Comparison of ENCODE assay signal across 10 cellular contexts in genomic region chr1:168623003-168623828, GRCh38. TPM values are rescaled to one million over a fixed set of nuclear protein-coding genes. Genes with fewer than 3 reads are reported as not detected.
DNase-seq lines count a peak whose midpoint lies in the region; ATAC-seq, FAIRE-seq and TF ChIP-seq lines count a peak whose summit lies in the region.
"Had no signal": no experiment of that assay in that cellular context is flagged by ENCODE, and none has a peak within 500 bp of the region (broad histone marks: within the 10 kb centered on the region; RNA-seq: fewer than 3 reads in every experiment).

No MANE protein-coding gene starts in this region.

- no peaks in the 10 kb centered on the region for H3K9me1 ChIP-seq in IMR-90 (ENCODE audit: insufficient read depth, low read length)

- no peak for ATAC-seq in IMR-90 (ENCODE audit: low read depth)

- H4K5ac ChIP-seq in IMR-90 (ENCODE audit: low read depth, low read length): no peak overlapping the region

- BruUV-seq in A673 (replicated peaks; lab: Mats Ljungman, UMichigan) (no TSS peak), IMR-90 (replicated peaks; lab: Mats Ljungman, UMichigan) (no TSS peak)

- 80% methylated on average over 1 of the region's 8 CpGs; no CpG with 5 or more reads in 1 of the 2 experiments for WGBS in IMR-90 (ENCODE audit: extremely low coverage in 2 of 2, insufficient read length in 1 of 2), 2 experiments

- no peak overlapping the region for H3K9ac ChIP-seq in IMR-90 (ENCODE audit: low read depth, low read length)
- H3K9ac ChIP-seq in adipocyte (ENCODE audit: low read length): no peak overlapping the region

- no peak overlapping the region for H3K18ac ChIP-seq in IMR-90 (ENCODE audit: low read depth, low read length)

- H3K14ac ChIP-seq in IMR-90 (replicated peaks; ENCODE audit: low read depth, low read length): no peak overlapping the region

- no peak overlapping the region for H3K27ac ChIP-seq in A673 (ENCODE audit: low read depth, low read length, poor library complexity, severe bottlenecking)
- H3K27ac ChIP-seq in IMR-90 (ENCODE audit: insufficient read depth, low read length): no peak overlapping the region
- H3K27ac ChIP-seq: C4-2B had no signal

- dilution Hi-C loops in IMR-90 (cut with HindIII; ENCODE audit: low sequenced_read_pairs, unreplicated experiment): no loop called here

- no peak overlapping the region for H2AK9ac ChIP-seq in IMR-90 (replicated peaks; ENCODE audit: low read depth, low read length, poor library complexity)

- H2AK5ac ChIP-seq in IMR-90 (ENCODE audit: low read depth, low read length): no peak overlapping the region

- no peak overlapping the region for H3K56ac ChIP-seq in IMR-90 (ENCODE audit: extremely low read depth, insufficient read depth, low read length)

- TF ChIP-seq CTCF in A673 (conservative IDR thresholded peaks at IDR 0.05; ENCODE audit: low read depth, low read length): no peak
- no peak for TF ChIP-seq CTCF in IMR-90 (conservative IDR thresholded peaks at IDR 0.05; ENCODE audit: low read depth, low read length)

- no peak overlapping the region for H4K8ac ChIP-seq in IMR-90 (ENCODE audit: low read depth in 2 of 2, low read length in 2 of 2)

- DNase-seq in A673 (ENCODE audit: low spot score) (peak; percentile 22), IMR-90 (peak; percentile 30), adipocyte (ENCODE audit: low read depth) (peak; percentile 68), iris pigment epithelial cell (ENCODE audit: low read depth) (peak; percentile 87), hippocampal formation (lab: John Stamatoyannopoulos, UW) (no peak), NCI-H345 treated with DMSO at 0.1 percent for 48 hours (lab: John Stamatoyannopoulos, UW; ENCODE audit: unreplicated experiment) (no peak), ecto neural progenitor cell (ENCODE audit: low spot score) (no peak), GM19239 (ENCODE audit: insufficient read length, low spot score) (no peak)

- H3K36me3 ChIP-seq in A673 (ENCODE audit: insufficient read depth, low read length, poor library complexity, severe bottlenecking) (no peaks in the 10 kb centered on the region), IMR-90 (ENCODE audit: control insufficient read depth, insufficient read depth, low read length) (no peaks in the 10 kb centered on the region), adipocyte (ENCODE audit: control insufficient read depth, insufficient read depth, low read length, severe bottlenecking) (no peaks in the 10 kb centered on the region)

- no peak overlapping the region for H3K4me2 ChIP-seq in IMR-90 (ENCODE audit: low read depth, low read length)

- no peak overlapping the region for H3K4ac ChIP-seq in IMR-90 (ENCODE audit: low read depth, low read length)

- H2BK20ac ChIP-seq in IMR-90 (ENCODE audit: low read depth, low read length): no peak overlapping the region

- no peak for TF ChIP-seq POLR2A in IMR-90 (IDR thresholded peaks at IDR 0.05; ENCODE audit: low read depth, low read length)

- H3K27me3 ChIP-seq in A673 (replicated peaks; ENCODE audit: insufficient read depth, low read depth, low read length, poor library complexity) (no peaks in the 10 kb centered on the region), IMR-90 (ENCODE audit: control insufficient read depth, insufficient read depth, low read length) (no peaks in the 10 kb centered on the region), adipocyte (replicated peaks; ENCODE audit: control insufficient read depth, insufficient read depth, low read length) (no peaks in the 10 kb centered on the region)

- no peaks in the 10 kb centered on the region for H3K4me1 ChIP-seq in A673 (ENCODE audit: insufficient read depth, low read length, poor library complexity, severe bottlenecking)
- H3K4me1 ChIP-seq in IMR-90 (ENCODE audit: control insufficient read depth, insufficient read depth, low read length): no peaks in the 10 kb centered on the region
- peaks cover 43% of the 10 kb centered on the region for H3K4me1 ChIP-seq in adipocyte (ENCODE audit: control insufficient read depth, insufficient read depth, low read length)

- H3K9me3 ChIP-seq in A673 (ENCODE audit: low read depth, low read length, poor library complexity, severe bottlenecking): no peaks in the 10 kb centered on the region
- H3K9me3 ChIP-seq in IMR-90 (ENCODE audit: control insufficient read depth, insufficient read depth, low read length): no peaks in the 10 kb centered on the region
- H3K9me3 ChIP-seq in adipocyte (ENCODE audit: control insufficient read depth, low read length): no peaks in the 10 kb centered on the region

- H3K79me1 ChIP-seq in IMR-90 (ENCODE audit: low read depth in 1 of 2, low read length in 2 of 2): no peaks in the 10 kb centered on the region

- no peak for FAIRE-seq in GM19239 (lab: Jason Lieb, UNC)

- H2AFZ ChIP-seq in IMR-90 (replicated peaks; ENCODE audit: low read length, poor library complexity): no peak overlapping the region

- H2BK5ac ChIP-seq in IMR-90 (ENCODE audit: low read depth, low read length, poor library complexity, severe bottlenecking): no peak overlapping the region

- CTCF ChIA-PET in A673 (lab: Charles Lee): interaction anchor here (0.5 kb wide), 1 partner anchor 148 kb away, joined by 4 read pairs; no protein-coding TSS in a partner anchor
- CTCF ChIA-PET in IMR-90 (lab: Yijun Ruan, JAX): interaction anchor here (0.6 kb wide), 1 partner anchor 10 kb away, joined by 3 read pairs; no protein-coding TSS in a partner anchor

- in situ Hi-C loops in IMR-90 (cut with MboI; ENCODE audit: low sequenced_read_pairs): no loop called here

- intact Hi-C loops in A673 (cut with micrococcal nuclease; ENCODE audit: unreplicated experiment) (no loop called here), IMR-90 (cut with micrococcal nuclease) (no loop called here)

- TF ChIP-seq RAD21 in IMR-90 (IDR thresholded peaks at IDR 0.05; ENCODE audit: low read length): no peak

- POLR2A ChIA-PET in A673 (lab: Charles Lee; ENCODE audit: low non-redundant PET) (no interaction called here), IMR-90 (lab: Charles Lee; ENCODE audit: unreplicated experiment) (no interaction called here)

- H4K20me1 ChIP-seq in IMR-90 (ENCODE audit: insufficient read depth, low read length): no peaks in the 10 kb centered on the region

- H2BK15ac ChIP-seq in IMR-90 (ENCODE audit: low read depth, low read length): no peak overlapping the region

- H4K91ac ChIP-seq in IMR-90 (ENCODE audit: insufficient read depth, low read depth, low read length): no peak overlapping the region

- H3K4me3 ChIP-seq in A673 (ENCODE audit: low read depth, low read length, poor library complexity, severe bottlenecking) (no peak overlapping the region), IMR-90 (ENCODE audit: insufficient read depth, low read depth, low read length) (no peak overlapping the region), adipocyte (ENCODE audit: low read length) (no peak overlapping the region)

- H2BK120ac ChIP-seq in IMR-90 (ENCODE audit: low read depth, low read length): no peak overlapping the region

- no peak overlapping the region for H3K23ac ChIP-seq in IMR-90 (ENCODE audit: low read depth, low read length)

TF ChIP-seq in IMR-90, 13 proteins besides CTCF, POLR2A, EP300 and RAD21:
- TF ChIP-seq SMC3 (IDR thresholded peaks at IDR 0.05; ENCODE audit: low read depth, low read length): no peak
- no peak for TF ChIP-seq FOS (IDR thresholded peaks at IDR 0.05; ENCODE audit: low read depth, low read length)
- no peak for TF ChIP-seq NFE2L2 (IDR thresholded peaks at IDR 0.05; ENCODE audit: low read depth, low read length)
- TF ChIP-seq CEBPB (IDR thresholded peaks at IDR 0.05; ENCODE audit: low read depth, low read length): no peak
- no peak for TF ChIP-seq BHLHE40 (IDR thresholded peaks at IDR 0.05; ENCODE audit: low read depth, low read length)

RNA-seq across cellular contexts. Expression of gene XCL1, which starts 46.8 kb away (rescaled TPM):
- not detected in 2 replicates for total RNA-seq in A673 (2021)
- not detected in 2 replicates for total RNA-seq in IMR-90 (2012; rRNA removed)
- polyA plus RNA-seq in IMR-90 (2012; rRNA removed): not detected in 2 replicates
- polyA plus RNA-seq in IMR-90 (2012; cell fraction: cytosol; rRNA removed): not detected in 2 replicates
- not detected in 2 replicates for polyA plus RNA-seq in IMR-90 (2012; cell fraction: nucleus; rRNA removed; ENCODE audit: low replicate concordance)
- total RNA-seq: NCI-H460 had no signal

Comparison
In these comparisons a context has a peak if more than half of its experiments do, and no peak if none do; other contexts are left out.
1. DNase-seq: peak in A673 (single experiment), IMR-90 (single experiment), adipocyte (single experiment) and iris pigment epithelial cell (single experiment); none in hippocampal formation (0 of 2), NCI-H345 treated with DMSO at 0.1 percent for 48 hours (single experiment), ecto neural progenitor cell (single experiment) and GM19239 (single experiment).